In the genomic region with DNA sequence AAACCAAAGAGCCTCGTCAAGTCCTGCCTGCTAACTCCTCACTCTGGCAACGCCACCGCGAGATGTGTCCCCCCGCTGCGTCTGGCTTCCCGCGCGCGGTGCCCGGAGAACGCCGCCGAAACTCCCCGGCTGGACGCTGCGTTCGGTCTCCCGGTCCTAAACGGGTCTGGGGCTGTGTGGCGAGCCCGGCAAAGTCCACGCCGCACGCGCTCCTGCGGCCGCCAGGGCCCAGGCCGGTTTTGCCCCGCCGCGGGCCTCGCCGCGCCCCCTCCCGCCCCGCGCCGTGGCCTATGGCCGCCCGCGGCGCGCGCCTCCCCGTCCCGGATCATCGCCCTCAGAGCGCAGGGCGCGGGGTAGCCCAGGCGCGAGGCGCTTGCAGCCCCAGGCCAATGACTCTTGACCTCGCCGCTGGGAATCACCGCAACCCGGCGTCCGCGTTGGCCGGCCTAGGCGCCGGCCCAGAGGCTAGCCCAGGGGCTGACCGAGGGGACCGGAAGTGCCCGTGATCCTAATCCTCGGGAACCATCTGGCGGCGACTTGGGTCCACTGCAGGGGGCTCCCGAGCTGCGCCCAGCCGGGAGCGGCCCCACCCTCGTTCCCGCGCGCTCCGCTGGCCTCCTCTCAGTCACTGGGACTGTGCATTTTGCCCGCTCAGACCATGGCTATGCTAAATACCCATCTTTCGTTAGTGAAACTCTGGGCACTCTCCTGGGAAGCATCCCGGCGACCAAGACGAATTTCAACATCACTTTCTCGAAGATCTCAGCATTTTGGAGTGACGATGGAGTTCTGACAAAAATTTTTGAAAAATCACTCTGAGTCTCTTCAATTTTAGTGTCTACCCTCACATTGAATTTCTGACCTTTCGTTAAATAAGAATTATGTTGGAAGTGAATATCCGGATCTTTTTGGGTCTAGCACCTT, we compare ENCODE assay signal across 8 cellular contexts. TPM values are rescaled to one million over a fixed set of nuclear protein-coding genes. Genes with fewer than 3 reads are reported as not detected.
DNase-seq lines count a peak whose midpoint lies in the region; ATAC-seq and TF ChIP-seq lines count a peak whose summit lies in the region.

A gene (minus strand): TSS at position 214 of the 924 bp plus-strand sequence. CDS start 266 bp downstream, outside the sequence.

- DNase-seq in AG20443 (ENCODE audit: low spot score) (peak; percentile 95), NCI-H345 treated with DMSO at 0.1 percent for 48 hours (lab: John Stamatoyannopoulos, UW; ENCODE audit: unreplicated experiment) (peak; percentile 48), Right ventricle myocardium inferior (ENCODE audit: missing footprints) (peak; percentile 85)
- DNase-seq in activated naive CD8-positive, alpha-beta T cell treated with anti-CD3 and anti-CD28 coated beads, Interleukin-2, amount 10 ng/mL, durations not matched to agents 7 days and 5 days: peak; percentile 55

- no peak within 1 kb of the TSS for H3K27ac Mint-ChIP-seq in activated naive CD8-positive, alpha-beta T cell treated with anti-CD3 and anti-CD28 coated beads, Interleukin-2, amount 10 ng/mL, durations not matched to agents 7 days and 5 days

- POLR2A ChIA-PET in activated naive CD8-positive, alpha-beta T cell treated with anti-CD3 and anti-CD28 coated beads, Interleukin-2, amount 10 ng/mL, durations not matched to agents 7 days and 5 days (lab: Charles Lee): no interaction called here

- no peaks in the 10 kb centered on the region for H3K27me3 ChIP-seq in neuron (ENCODE audit: insufficient read depth, low read length)

- H3K36me3 Mint-ChIP-seq in activated naive CD8-positive, alpha-beta T cell treated with anti-CD3 and anti-CD28 coated beads, Interleukin-2, amount 10 ng/mL, durations not matched to agents 7 days and 5 days: no peaks in the 10 kb centered on the region

- H3K4me3 Mint-ChIP-seq in activated naive CD8-positive, alpha-beta T cell treated with anti-CD3 and anti-CD28 coated beads, Interleukin-2, amount 10 ng/mL, durations not matched to agents 7 days and 5 days: peak within 1 kb of the TSS; percentile 64

- peak within 1 kb of the TSS; percentile 44 for H3K4me3 ChIP-seq in GM12875 (ENCODE audit: low read depth, low read length)
- peak within 1 kb of the TSS; percentile 66 for H3K4me3 ChIP-seq in neuron (ENCODE audit: low read length)

- TF ChIP-seq CTCF in GM12875 (IDR thresholded peaks at IDR 0.05; ENCODE audit: borderline replicate concordance, insufficient read depth, low read depth, low read length): peak; percentile 51

- H3K4me1 ChIP-seq in neuron (ENCODE audit: insufficient read depth, low read length): peaks cover 16% of the 10 kb centered on the region

- H3K4me1 Mint-ChIP-seq in activated naive CD8-positive, alpha-beta T cell treated with anti-CD3 and anti-CD28 coated beads, Interleukin-2, amount 10 ng/mL, durations not matched to agents 7 days and 5 days: peaks cover 8% of the 10 kb centered on the region

- no peaks in the 10 kb centered on the region for H3K9me3 ChIP-seq in neuron (ENCODE audit: low read length)

- H3K36me3 ChIP-seq in neuron (ENCODE audit: insufficient read depth, low read length): peaks cover 33% of the 10 kb centered on the region

- peaks cover 32% of the 10 kb centered on the region for H3K27me3 Mint-ChIP-seq in activated naive CD8-positive, alpha-beta T cell treated with anti-CD3 and anti-CD28 coated beads, Interleukin-2, amount 10 ng/mL, durations not matched to agents 7 days and 5 days

- intact Hi-C loops in Right ventricle myocardium inferior (cut with DNase I): no loop called here

- ATAC-seq in HG03064 (IDR thresholded peaks at IDR 0.05; ENCODE audit: low read depth, unreplicated experiment) (peak; percentile 67), Right ventricle myocardium inferior (peak; percentile 99), HG03571 (IDR thresholded peaks at IDR 0.05; ENCODE audit: unreplicated experiment) (no peak)
- peak; percentile 82 for ATAC-seq in activated naive CD8-positive, alpha-beta T cell treated with anti-CD3 and anti-CD28 coated beads, Interleukin-2, amount 10 ng/mL, durations not matched to agents 7 days and 5 days (ENCODE audit: low read depth)

- H3K9me3 Mint-ChIP-seq in activated naive CD8-positive, alpha-beta T cell treated with anti-CD3 and anti-CD28 coated beads, Interleukin-2, amount 10 ng/mL, durations not matched to agents 7 days and 5 days: no peaks in the 10 kb centered on the region

- H2AFZ ChIP-seq in neuron (ENCODE audit: low read depth, low read length): peak within 1 kb of the TSS; percentile 69

RNA-seq across cellular contexts. Expression of the gene that starts here (rescaled TPM):
- total RNA-seq in activated naive CD8-positive, alpha-beta T cell treated with anti-CD3 and anti-CD28 coated beads, Interleukin-2, amount 10 ng/mL, durations not matched to agents 7 days and 5 days: not detected
- total RNA-seq in Right ventricle myocardium inferior: 1.4 TPM

Comparison
In these comparisons a context has a peak if more than half of its experiments do, and no peak if none do; other contexts are left out.
1. Peak in DNase-seq and ATAC-seq in activated naive CD8-positive, alpha-beta T cell treated with anti-CD3 and anti-CD28 coated beads, Interleukin-2, amount 10 ng/mL, durations not matched to agents 7 days and 5 days; RNA of the gene not detected or under 1 TPM.